In genomic region chr10:102988404-102989314, GRCh38 we compare ENCODE assay signal across 13 cellular contexts.
DNase-seq lines count a peak whose midpoint lies in the region; ATAC-seq and TF ChIP-seq lines count a peak whose summit lies in the region.
"Had no signal": no experiment of that assay in that cellular context is flagged by ENCODE, and none has a peak within 500 bp of the region (broad histone marks: within the 10 kb centered on the region; RNA-seq: fewer than 3 reads in every experiment).

No MANE protein-coding gene starts in this region.

- TF ChIP-seq CTCF in PC-9 (conservative IDR thresholded peaks at IDR 0.05) (no peak), natural killer cell (IDR thresholded peaks at IDR 0.05) (no peak)

- H3K36me3 Mint-ChIP-seq in natural killer cell = no peaks in the 10 kb centered on the region
- H3K36me3 Mint-ChIP-seq: activated CD4-positive, alpha-beta memory T cell treated with anti-CD3 and anti-CD28 coated beads for 36 hours; activated naive CD4-positive, alpha-beta T cell treated with anti-CD3 and anti-CD28 coated beads, Interleukin-2, amount 50 U/mL, for 24 hours had no signal

- DNase-seq in NCI-H2196 (lab: John Stamatoyannopoulos, UW; ENCODE audit: unreplicated experiment) (peak; percentile 8), NCI-H2196 treated with DMSO at 0.1 percent for 48 hours (lab: John Stamatoyannopoulos, UW; ENCODE audit: unreplicated experiment) (no peak), PC-9 (peak; percentile 5 to 80), dedifferentiated amniotic fluid mesenchymal stem cell (ENCODE audit: extremely low spot score) (peak; percentile 21), natural killer cell (no peak), cerebellar nuclear complex (lab: John Stamatoyannopoulos, UW) (no peak)
- DNase-seq: activated CD4-positive, alpha-beta memory T cell treated with anti-CD3 and anti-CD28 coated beads for 36 hours; effector CD8-positive, alpha-beta T cell; NCI-H446; spleen had no signal

- intact Hi-C loops in PC-9 (cut with micrococcal nuclease; ENCODE audit: unreplicated experiment) = no loop called here
- intact Hi-C loops in natural killer cell (cut with micrococcal nuclease) = no loop called here

- H3K9me2 ChIP-seq in PC-9 (ENCODE audit: insufficient read depth) = no peaks in the 10 kb centered on the region

- no peaks in the 10 kb centered on the region for H3K79me2 ChIP-seq in PC-9 (ENCODE audit: low read depth)

- POLR2A ChIA-PET in PC-9 (lab: Charles Lee; ENCODE audit: unreplicated experiment) = interaction anchor here (0.6 kb wide), 1 partner anchor 326 kb away, joined by 4 read pairs; no protein-coding TSS in a partner anchor

- no peak overlapping the region for H3K4me3 Mint-ChIP-seq in natural killer cell
- H3K4me3 Mint-ChIP-seq: activated CD4-positive, alpha-beta memory T cell treated with anti-CD3 and anti-CD28 coated beads for 36 hours; activated naive CD4-positive, alpha-beta T cell treated with anti-CD3 and anti-CD28 coated beads, Interleukin-2, amount 50 U/mL, for 24 hours had no signal

- H3K9me3 ChIP-seq in PC-9 (ENCODE audit: insufficient read depth, low read depth) (no peaks in the 10 kb centered on the region), skeletal muscle satellite cell (replicated peaks; ENCODE audit: low read length) (no peaks in the 10 kb centered on the region)
- H3K9me3 ChIP-seq: spleen had no signal

- H3K9me3 Mint-ChIP-seq in natural killer cell = no peaks in the 10 kb centered on the region
- H3K9me3 Mint-ChIP-seq: activated CD4-positive, alpha-beta memory T cell treated with anti-CD3 and anti-CD28 coated beads for 36 hours; activated naive CD4-positive, alpha-beta T cell treated with anti-CD3 and anti-CD28 coated beads, Interleukin-2, amount 50 U/mL, for 24 hours had no signal

- H3K9ac ChIP-seq in skeletal muscle satellite cell (ENCODE audit: low read depth, low read length) = no peak overlapping the region

- peaks cover 9% of the 10 kb centered on the region for H3F3A ChIP-seq in PC-9 (ENCODE audit: insufficient read depth, low read depth)

- H3K27me3 ChIP-seq in PC-9 (ENCODE audit: insufficient read depth, low read depth) (no peaks in the 10 kb centered on the region), skeletal muscle satellite cell (ENCODE audit: control insufficient read depth, insufficient read depth, low read length) (peaks cover 2% of the 10 kb centered on the region)
- H3K27me3 ChIP-seq: spleen had no signal

- no peak overlapping the region for H2AFZ ChIP-seq in PC-9

- H3K4me2 ChIP-seq in PC-9 (peak overlapping the region; percentile 65), skeletal muscle satellite cell (ENCODE audit: low read length) (peak overlapping the region; percentile 50)

- peaks cover 15% of the 10 kb centered on the region for H3K4me1 ChIP-seq in PC-9 (replicated peaks; ENCODE audit: insufficient read depth)
- H3K4me1 ChIP-seq in skeletal muscle satellite cell (ENCODE audit: control insufficient read depth, insufficient read depth, low read length) = peaks cover 6% of the 10 kb centered on the region
- H3K4me1 ChIP-seq: spleen had no signal

- H3K27ac ChIP-seq in PC-9 = 0 out of 2 replicates have a peak overlapping the region, but pooled peaks have one; percentile 41
- H3K27ac ChIP-seq: spleen had no signal

- no peak overlapping the region for H3K27ac Mint-ChIP-seq in natural killer cell
- H3K27ac Mint-ChIP-seq: activated CD4-positive, alpha-beta memory T cell treated with anti-CD3 and anti-CD28 coated beads for 36 hours; activated naive CD4-positive, alpha-beta T cell treated with anti-CD3 and anti-CD28 coated beads, Interleukin-2, amount 50 U/mL, for 24 hours had no signal

- peaks cover 2% of the 10 kb centered on the region in 2 donors for H3K4me1 Mint-ChIP-seq in natural killer cell

- CTCF ChIA-PET in PC-9 (lab: Charles Lee) = interaction anchor here (0.6 kb wide), 1 partner anchor 251 kb away, joined by 7 read pairs; no protein-coding TSS in a partner anchor

- H3K4me3 ChIP-seq in PC-9 = peak overlapping the region; percentile 24; the same call in 1 of the 2 replicates
- no peak overlapping the region for H3K4me3 ChIP-seq in skeletal muscle satellite cell (ENCODE audit: low read length)
- H3K4me3 ChIP-seq: spleen had no signal

- H3K27me3 Mint-ChIP-seq in natural killer cell (ENCODE audit: low read depth in 2 of 2) = no peaks in the 10 kb centered on the region
- H3K27me3 Mint-ChIP-seq: activated CD4-positive, alpha-beta memory T cell treated with anti-CD3 and anti-CD28 coated beads for 36 hours; activated naive CD4-positive, alpha-beta T cell treated with anti-CD3 and anti-CD28 coated beads, Interleukin-2, amount 50 U/mL, for 24 hours had no signal

- no peaks in the 10 kb centered on the region for H4K20me1 ChIP-seq in PC-9 (ENCODE audit: insufficient read depth)

- H3K36me3 ChIP-seq in PC-9 (ENCODE audit: low read depth) (no peaks in the 10 kb centered on the region), skeletal muscle satellite cell (ENCODE audit: insufficient read depth, low read length) (no peaks in the 10 kb centered on the region)
- H3K36me3 ChIP-seq: spleen had no signal

- no TSS peak for BruUV-seq in PC-9 (replicated peaks; lab: Mats Ljungman, UMichigan)

- ATAC-seq in natural killer cell = no peak
- no peak for ATAC-seq in HG02763 (IDR thresholded peaks at IDR 0.05; ENCODE audit: unreplicated experiment)

Comparison
In these comparisons a context has a peak if more than half of its experiments do, and no peak if none do; other contexts are left out.
1. DNase-seq: peak in NCI-H2196 (single experiment), PC-9 (2 of 2) and dedifferentiated amniotic fluid mesenchymal stem cell (single experiment); none in NCI-H2196 treated with DMSO at 0.1 percent for 48 hours (single experiment), natural killer cell (single experiment) and cerebellar nuclear complex (0 of 2).